ENCODE assay signal across 29 cellular contexts in genomic region chr2:117409443-117409842, GRCh38.
"Had no signal": no experiment of that assay in that cellular context is flagged by ENCODE, and none has a peak within 500 bp of the region (broad histone marks: within the 10 kb centered on the region; RNA-seq: fewer than 3 reads in every experiment).

No MANE protein-coding gene starts in this region.

- DNase-seq: activated CD4-positive, alpha-beta memory T cell treated with anti-CD3 and anti-CD28 coated beads for 36 hours; activated CD4-positive, alpha-beta T cell treated with anti-CD3 and anti-CD28 coated beads for 36 hours; activated CD4-positive, alpha-beta T cell treated with anti-CD3 and anti-CD28 coated beads, Interleukin-2, amount 10 ng/mL, durations not matched to agents 24 days and 14 days; activated CD4-positive, CD25-positive, alpha-beta regulatory T cell; activated CD4-positive, CD25-positive, alpha-beta regulatory T cell treated with anti-CD3 and anti-CD28 coated beads, Interleukin-2, amount 50 U/mL, for 72 hours; activated CD8-positive, alpha-beta memory T cell treated with anti-CD3 and anti-CD28 coated beads, Interleukin-2, amount 10 ng/mL, durations not matched to agents 7 days and 5 days; activated CD8-positive, alpha-beta memory T cell treated with anti-CD3 and anti-CD28 coated beads, Interleukin-2, amount 50 U/mL, for 4 hours; activated CD8-positive, alpha-beta T cell treated with anti-CD3 and anti-CD28 coated beads, Interleukin-2, amount 10 ng/mL, durations not matched to agents 7 days and 5 days; activated gamma-delta T cell; activated naive CD4-positive, alpha-beta T cell; activated naive CD4-positive, alpha-beta T cell treated with anti-CD3 and anti-CD28 coated beads, Interleukin-2, amount 10 ng/mL, durations not matched to agents 7 days and 5 days; activated naive CD8-positive, alpha-beta T cell treated with anti-CD3 and anti-CD28 coated beads, Interleukin-2, amount 10 ng/mL, durations not matched to agents 7 days and 5 days; activated T-cell treated with anti-CD3 and anti-CD28 coated beads, Interleukin-2, amount 50 U/mL, for 1 hour; activated T-cell treated with anti-CD3 and anti-CD28 coated beads, Interleukin-2, amount 50 U/mL, for 72 hours; central memory CD4-positive, alpha-beta T cell; cerebellar nuclear complex; colonic mucosa; effector CD8-positive, alpha-beta T cell; esophagus squamous epithelium; foreskin melanocyte; T-helper 2 cell had no signal

- H3K36me3 ChIP-seq: ascending aorta, breast epithelium, cardiac muscle cell, colonic mucosa, esophagus squamous epithelium, gastroesophageal sphincter had no signal

- H3K9me3 ChIP-seq: ascending aorta, breast epithelium, colonic mucosa, esophagus squamous epithelium, gastroesophageal sphincter had no signal

- FAIRE-seq: endometrium, endothelial cell of umbilical vein had no signal

- H3K27me3 ChIP-seq: ascending aorta, breast epithelium, cardiac muscle cell, colonic mucosa, esophagus squamous epithelium, gastroesophageal sphincter had no signal

- H3K4me3 ChIP-seq: ascending aorta, breast epithelium, cardiac muscle cell, colonic mucosa, esophagus squamous epithelium, gastroesophageal sphincter had no signal

- H3K27ac ChIP-seq: ascending aorta, breast epithelium, cardiac muscle cell, colonic mucosa, epithelial cell of prostate, esophagus squamous epithelium, gastroesophageal sphincter had no signal

- ATAC-seq: activated CD4-positive, alpha-beta T cell treated with anti-CD3 and anti-CD28 coated beads for 36 hours; activated CD8-positive, alpha-beta memory T cell treated with anti-CD3 and anti-CD28 coated beads, Interleukin-2, amount 10 ng/mL, durations not matched to agents 7 days and 5 days; activated CD8-positive, alpha-beta T cell treated with anti-CD3 and anti-CD28 coated beads, Interleukin-2, amount 10 ng/mL, durations not matched to agents 7 days and 5 days; activated naive CD4-positive, alpha-beta T cell treated with anti-CD3 and anti-CD28 coated beads, Interleukin-2, amount 50 U/mL, for 72 hours; activated T-cell treated with anti-CD3 and anti-CD28 coated beads, Interleukin-2, amount 50 U/mL, for 72 hours; gastroesophageal sphincter had no signal

- H3K4me1 ChIP-seq: ascending aorta, breast epithelium, colonic mucosa, esophagus squamous epithelium, gastroesophageal sphincter had no signal
